Comparison of ENCODE assay signal across 18 cellular contexts in the genomic region with DNA sequence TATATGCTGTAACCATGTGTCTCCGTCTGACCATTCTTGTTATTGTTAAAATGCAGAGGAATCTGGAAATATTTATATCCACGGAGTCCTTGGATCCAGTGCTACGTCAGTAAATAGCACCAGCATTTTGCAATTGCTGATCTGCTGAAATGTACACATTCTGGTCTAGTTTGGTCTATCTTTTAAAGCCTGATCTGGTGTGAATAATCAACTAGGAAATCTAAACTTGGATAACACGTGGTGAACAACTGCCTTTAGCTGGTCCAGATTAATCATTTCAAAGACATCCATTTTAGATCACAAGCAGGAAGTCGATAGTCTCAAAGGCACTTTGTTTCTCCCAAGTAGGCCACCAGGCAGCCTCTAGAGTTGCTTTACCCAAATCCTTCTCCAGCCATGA. TPM values are rescaled to one million over a fixed set of nuclear protein-coding genes. Genes with fewer than 3 reads are reported as not detected.
A peak's percentile ranks its signal among the peaks of the same experiment; 100 is the strongest.
DNase-seq lines count a peak whose midpoint lies in the region; ATAC-seq, FAIRE-seq and TF ChIP-seq lines count a peak whose summit lies in the region.
"Had no signal": no experiment of that assay in that cellular context is flagged by ENCODE, and none has a peak within 500 bp of the region (broad histone marks: within the 10 kb centered on the region; RNA-seq: fewer than 3 reads in every experiment).

No MANE protein-coding gene starts in this region.

- CTCF ChIA-PET in RWPE1 (lab: Yijun Ruan, JAX): interaction anchor here (0.6 kb wide), 1 partner anchor 338 kb away, joined by 4 read pairs; no protein-coding TSS in a partner anchor

- H3K27ac ChIP-seq in RWPE1 (peak overlapping the region; percentile 40; the same call in 1 of the 2 replicates), pancreas (peak overlapping the region in 3 of 4 donors; percentile 22 to 62 (median 22)), uterus (peak overlapping the region; percentile 66 to 74), adrenal gland (no peak overlapping the region), upper lobe of left lung (peak overlapping the region in 2 of 4 donors; percentile 9 to 53)

- intact Hi-C loops in pancreas (cut with DNase I): no loop called here
- intact Hi-C loops in uterus (cut with DNase I; ENCODE audit: low total_unique reads): no loop called here
- intact Hi-C loops in adrenal gland (cut with DNase I): no loop called here

- H3K36me3 ChIP-seq in pancreas (no peaks in the 10 kb centered on the region), uterus (no peaks in the 10 kb centered on the region), adrenal gland (replicated peaks in 1 of 2) (no peaks in the 10 kb centered on the region), upper lobe of left lung (no peaks in the 10 kb centered on the region)

- DNase-seq in RWPE1 (ENCODE audit: low spot score) (no peak), fibroblast of the conjunctiva (ENCODE audit: low read depth) (peak; percentile 38), pancreas (no peak), uterus (no peak), CD1c-positive myeloid dendritic cell (ENCODE audit: extremely low spot score) (no peak), adrenal gland (no peak), upper lobe of left lung (no peak)
- no peak for DNase-seq in activated naive CD4-positive, alpha-beta T cell treated with anti-CD3 and anti-CD28 coated beads, Interleukin-2, amount 50 U/mL, for 16 hours
- DNase-seq: DMS 273 treated with DMSO at 0.1 percent for 48 hours, MV-4-11, NCI-H1417 treated with DMSO at 0.1 percent for 48 hours, NCI-H2029 treated with DMSO at 0.1 percent for 48 hours, NCI-H2227 treated with DMSO at 0.1 percent for 48 hours, NCI-H526 treated with DMSO at 0.1 percent for 48 hours, SK-N-SH had no signal

- FAIRE-seq in pancreas (lab: Jason Lieb, UNC): no peak

- no peaks in the 10 kb centered on the region for H3K27me3 ChIP-seq in pancreas
- H3K27me3 ChIP-seq in uterus: no peaks in the 10 kb centered on the region
- H3K27me3 ChIP-seq in adrenal gland: no peaks in the 10 kb centered on the region
- no peaks in the 10 kb centered on the region for H3K27me3 ChIP-seq in upper lobe of left lung

- WGBS in pancreas, 2 donors: 18 to 25% methylated on average over 5 of the region's 5 CpGs
- 77 to 84% (median 78%) methylated on average over 5 of the region's 5 CpGs for WGBS in adrenal gland, 4 donors
- WGBS in upper lobe of left lung, 2 donors: 66 to 77% methylated on average over 5 of the region's 5 CpGs

- H3K4me1 ChIP-seq in pancreas: no peaks in the 10 kb centered on the region
- H3K4me1 ChIP-seq in uterus: no peaks in the 10 kb centered on the region
- H3K4me1 ChIP-seq in adrenal gland (replicated peaks in 1 of 2): no peaks in the 10 kb centered on the region
- H3K4me1 ChIP-seq in upper lobe of left lung: no peaks in the 10 kb centered on the region

- TF ChIP-seq POLR2A in uterus (IDR thresholded peaks at IDR 0.05): no peak
- no peak for TF ChIP-seq POLR2A in adrenal gland (IDR thresholded peaks at IDR 0.05)
- TF ChIP-seq POLR2A in upper lobe of left lung (IDR thresholded peaks at IDR 0.05): no peak

- no peak overlapping the region for H3K4me3 ChIP-seq in pancreas
- H3K4me3 ChIP-seq in uterus: no peak overlapping the region
- no peak overlapping the region for H3K4me3 ChIP-seq in adrenal gland
- H3K4me3 ChIP-seq in upper lobe of left lung: no peak overlapping the region

- no peak for TF ChIP-seq CTCF in RWPE1 (conservative IDR thresholded peaks at IDR 0.05; ENCODE audit: low read depth)
- no peak for TF ChIP-seq CTCF in pancreas (IDR thresholded peaks at IDR 0.05)
- TF ChIP-seq CTCF in uterus (IDR thresholded peaks at IDR 0.05): no peak
- no peak for TF ChIP-seq CTCF in adrenal gland (IDR thresholded peaks at IDR 0.05)
- TF ChIP-seq CTCF in upper lobe of left lung (IDR thresholded peaks at IDR 0.05): no peak

- H3K9me3 ChIP-seq in pancreas: no peaks in the 10 kb centered on the region
- no peaks in the 10 kb centered on the region for H3K9me3 ChIP-seq in uterus
- H3K9me3 ChIP-seq in adrenal gland (replicated peaks in 1 of 3): no peaks in the 10 kb centered on the region
- H3K9me3 ChIP-seq in upper lobe of left lung: no peaks in the 10 kb centered on the region
- H3K9me3 ChIP-seq: SK-N-SH had no signal

- POLR2A ChIA-PET in RWPE1 (lab: Yijun Ruan, JAX; ENCODE audit: low non-redundant PET): interaction anchor here (0.7 kb wide), 1 partner anchor 37 kb away, joined by 3 read pairs; no protein-coding TSS in a partner anchor

- TF ChIP-seq EP300 in upper lobe of left lung (IDR thresholded peaks at IDR 0.05): no peak

- ATAC-seq in pancreas (peak in 2 of 4 donors; percentile 37 to 57), upper lobe of left lung (ENCODE audit: low FRiP score in 2 of 2) (no peak)
- ATAC-seq: Right ventricle myocardium inferior had no signal

RNA-seq across cellular contexts. Expression of gene PDPN, which starts 32.6 kb away (rescaled TPM):
- total RNA-seq in pancreas (10 to 100 TPM in 1 of 6 donors, 1 to 10 TPM in 3, under 1 TPM in 2; 0.83 to 10.4 (median 3.3) TPM), uterus (10 to 100 TPM; 17.7 to 50.0 (median 30.7) TPM), adrenal gland (10 to 100 TPM in 3 of 8 donors, 1 to 10 TPM in 5; 1.2 to 13.8 (median 6.9) TPM), upper lobe of left lung (10 to 100 TPM in 5 of 6 donors, 1 to 10 TPM in 1; 9.4 to 56.5 (median 34.2) TPM)
- polyA plus RNA-seq in pancreas (1 to 10 TPM; 1.3 to 1.4 TPM), adrenal gland (1 to 10 TPM; 1.5 to 7.9 (median 4.1) TPM)
- total RNA-seq: HT-29 had no signal
- polyA plus RNA-seq: IgD-negative memory B cell, SK-N-SH had no signal

Comparison
In these comparisons a context has a peak if more than half of its experiments do, and no peak if none do; other contexts are left out.
1. H3K27ac ChIP-seq: peak in RWPE1 (single experiment), pancreas (3 of 4) and uterus (2 of 2); none in adrenal gland (0 of 5).